19 cellular contexts compared by ENCODE assay signal in genomic region chr16:17018715-17019014, GRCh38.
DNase-seq lines count a peak whose midpoint lies in the region; ATAC-seq, FAIRE-seq and TF ChIP-seq lines count a peak whose summit lies in the region.
"Had no signal": no experiment of that assay in that cellular context is flagged by ENCODE, and none has a peak within 500 bp of the region (broad histone marks: within the 10 kb centered on the region; RNA-seq: fewer than 3 reads in every experiment).

No MANE protein-coding gene starts in this region.

- ATAC-seq in HepG2: no peak
- ATAC-seq in right lobe of liver: no peak
- ATAC-seq in GM18858 (IDR thresholded peaks at IDR 0.05; ENCODE audit: unreplicated experiment): no peak

- in situ Hi-C loops in HepG2 (cut with HindIII; ENCODE audit: extremely low pct_ligation_motif_present, low pct_unique_long_range_greater_than_20kb): no loop called here

- H3K4me1 ChIP-seq in HepG2 (ENCODE audit: insufficient read depth, low read length) (no peaks in the 10 kb centered on the region), right lobe of liver (no peaks in the 10 kb centered on the region)

- no peak overlapping the region for H3K4me2 ChIP-seq in HepG2 (ENCODE audit: low read depth, low read length)

- no peaks in the 10 kb centered on the region for H3K9me3 ChIP-seq in HepG2 (ENCODE audit: low read length)
- H3K9me3 ChIP-seq in right lobe of liver: no peaks in the 10 kb centered on the region
- H3K9me3 ChIP-seq: MG63 had no signal

- TF ChIP-seq CTCF in HepG2 (CRISPR knock-in tag; IDR thresholded peaks at IDR 0.05): no peak
- TF ChIP-seq CTCF in right lobe of liver (IDR thresholded peaks at IDR 0.05): no peak

- TF ChIP-seq RAD21 in HepG2 (CRISPR knock-in tag; IDR thresholded peaks at IDR 0.05): no peak

- 2% methylated on average over 5 of the region's 5 CpGs for WGBS in HepG2 (ENCODE audit: low lambda C conversion rate)
- 39% methylated on average over 5 of the region's 5 CpGs for WGBS in right lobe of liver (ENCODE audit: insufficient coverage, low coverage, low lambda C conversion rate, missing lambda C conversion rate)

- no peaks in the 10 kb centered on the region for H4K20me1 ChIP-seq in HepG2 (ENCODE audit: insufficient read depth, low read length)

- no peaks in the 10 kb centered on the region; a peak in 2 of 5 replicates for H3K27me3 ChIP-seq in HepG2 (ENCODE audit: control insufficient read depth in 1 of 2, insufficient read depth in 2 of 2, low read length in 2 of 2)
- no peaks in the 10 kb centered on the region for H3K27me3 ChIP-seq in right lobe of liver

- FAIRE-seq in HepG2 (lab: Jason Lieb, UNC): no peak
- FAIRE-seq: HTR-8/SVneo had no signal

- DNase-seq in HepG2 (ENCODE audit: low spot score) (no peak), right lobe of liver (no peak), islet precursor cell (peak; percentile 74), retina (peak; percentile 28), SHP77 treated with DMSO at 0.1 percent for 48 hours (lab: John Stamatoyannopoulos, UW) (no peak), midbrain (lab: John Stamatoyannopoulos, UW) (no peak)
- DNase-seq: CD8-positive, alpha-beta memory T cell; DND-41; HCEC 1CT; KBM-7; MG63; NCI-H2029; NCI-H526 treated with DMSO at 0.1 percent for 48 hours; Right ventricle myocardium superior; RPMI8226 had no signal

- POLR2A ChIA-PET in HepG2 (lab: Yijun Ruan, JAX): no interaction called here

- no peak for TF ChIP-seq EP300 in HepG2 (IDR thresholded peaks at IDR 0.05; ENCODE audit: low read depth in 2 of 2, low read length in 2 of 2)
- no peak for TF ChIP-seq EP300 in HepG2 (CRISPR knock-in tag; IDR thresholded peaks at IDR 0.05; ENCODE audit: borderline replicate concordance)

- CTCF ChIA-PET in HepG2 (lab: Yijun Ruan, JAX; ENCODE audit: low intra/inter-chr PET ratio, low total read pairs): no interaction called here

- no peak overlapping the region for H3K9ac ChIP-seq in HepG2 (ENCODE audit: insufficient read depth, low read depth, low read length)

- TF ChIP-seq POLR2A in HepG2 (IDR thresholded peaks at IDR 0.05; ENCODE audit: insufficient read depth in 1 of 2, low read depth in 2 of 2, low read length in 2 of 2) (no peak), right lobe of liver (IDR thresholded peaks at IDR 0.05) (no peak)

- H2AFZ ChIP-seq in HepG2 (ENCODE audit: low read length): no peak overlapping the region

- H3K79me2 ChIP-seq in HepG2 (ENCODE audit: insufficient read depth, low read length): no peaks in the 10 kb centered on the region

- no peak overlapping the region for H3K27ac ChIP-seq in HepG2 (ENCODE audit: extremely low read length, insufficient read depth, low read length)
- no peak overlapping the region for H3K27ac ChIP-seq in right lobe of liver
- H3K27ac ChIP-seq: 22Rv1, C4-2B had no signal

- BruUV-seq in HepG2 (replicated peaks; lab: Mats Ljungman, UMichigan): no TSS peak

- intact Hi-C loops in HepG2 (cut with micrococcal nuclease; ENCODE audit: unreplicated experiment) (no loop called here), right lobe of liver (cut with DNase I) (no loop called here)

- no peaks in the 10 kb centered on the region for H3K36me3 ChIP-seq in HepG2 (replicated peaks in 1 of 2; ENCODE audit: control insufficient read depth in 1 of 2, insufficient read depth in 2 of 2, low read length in 2 of 2)
- no peaks in the 10 kb centered on the region for H3K36me3 ChIP-seq in right lobe of liver
- H3K36me3 ChIP-seq: MG63 had no signal

- H3K4me3 ChIP-seq in HepG2 (replicated peaks in 1 of 3; ENCODE audit: insufficient read depth in 1 of 3, low read depth in 2 of 3, low read length in 3 of 3) (no peak overlapping the region), right lobe of liver (no peak overlapping the region)
- H3K4me3 ChIP-seq: MG63 had no signal

TF ChIP-seq in HepG2, 621 proteins besides CTCF, POLR2A, EP300 and RAD21:
- TF ChIP-seq ZBTB10 (CRISPR knock-in tag; IDR thresholded peaks at IDR 0.05; ENCODE audit: borderline replicate concordance) (no peak), MTF2 (CRISPR knock-in tag; IDR thresholded peaks at IDR 0.05; ENCODE audit: borderline replicate concordance) (no peak), CREB1 (IDR thresholded peaks at IDR 0.05) (peak; percentile 86), CREB1 (CRISPR knock-in tag; IDR thresholded peaks at IDR 0.05) (no peak), ZKSCAN5 (CRISPR knock-in tag; IDR thresholded peaks at IDR 0.05) (no peak)
- TF ChIP-seq, protein P1, sequence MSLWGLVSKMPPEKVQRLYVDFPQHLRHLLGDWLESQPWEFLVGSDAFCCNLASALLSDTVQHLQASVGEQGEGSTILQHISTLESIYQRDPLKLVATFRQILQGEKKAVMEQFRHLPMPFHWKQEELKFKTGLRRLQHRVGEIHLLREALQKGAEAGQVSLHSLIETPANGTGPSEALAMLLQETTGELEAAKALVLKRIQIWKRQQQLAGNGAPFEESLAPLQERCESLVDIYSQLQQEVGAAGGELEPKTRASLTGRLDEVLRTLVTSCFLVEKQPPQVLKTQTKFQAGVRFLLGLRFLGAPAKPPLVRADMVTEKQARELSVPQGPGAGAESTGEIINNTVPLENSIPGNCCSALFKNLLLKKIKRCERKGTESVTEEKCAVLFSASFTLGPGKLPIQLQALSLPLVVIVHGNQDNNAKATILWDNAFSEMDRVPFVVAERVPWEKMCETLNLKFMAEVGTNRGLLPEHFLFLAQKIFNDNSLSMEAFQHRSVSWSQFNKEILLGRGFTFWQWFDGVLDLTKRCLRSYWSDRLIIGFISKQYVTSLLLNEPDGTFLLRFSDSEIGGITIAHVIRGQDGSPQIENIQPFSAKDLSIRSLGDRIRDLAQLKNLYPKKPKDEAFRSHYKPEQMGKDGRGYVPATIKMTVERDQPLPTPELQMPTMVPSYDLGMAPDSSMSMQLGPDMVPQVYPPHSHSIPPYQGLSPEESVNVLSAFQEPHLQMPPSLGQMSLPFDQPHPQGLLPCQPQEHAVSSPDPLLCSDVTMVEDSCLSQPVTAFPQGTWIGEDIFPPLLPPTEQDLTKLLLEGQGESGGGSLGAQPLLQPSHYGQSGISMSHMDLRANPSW (CRISPR knock-in tag; IDR thresholded peaks at IDR 0.05; ENCODE audit: borderline replicate concordance): no peak

Comparison
In these comparisons a context has a peak if more than half of its experiments do, and no peak if none do; other contexts are left out.
1. DNase-seq: peak in islet precursor cell (single experiment) and retina (single experiment); none in HepG2 (single experiment), right lobe of liver (0 of 3), SHP77 treated with DMSO at 0.1 percent for 48 hours (single experiment) and midbrain (single experiment).